In the genomic region with DNA sequence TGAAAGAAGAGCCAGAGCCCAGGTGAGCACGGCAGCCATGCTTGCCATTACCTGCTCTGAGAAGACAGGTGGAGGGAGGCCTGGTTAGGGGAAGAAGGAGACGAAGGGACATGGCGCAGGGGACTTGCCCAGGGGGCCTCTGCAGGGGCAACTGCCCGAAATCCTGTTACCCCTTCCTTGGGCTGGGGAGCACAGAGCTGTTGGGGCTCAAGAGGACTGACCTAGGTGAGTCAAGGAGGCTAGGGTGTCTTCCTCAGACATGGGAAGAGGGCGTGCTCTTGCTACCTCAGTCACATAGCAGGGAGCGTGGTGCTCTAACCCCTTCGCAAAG, we compare ENCODE assay signal across 2 cellular contexts.
TF ChIP-seq lines count a peak whose summit lies in the region.

A gene with protein sequence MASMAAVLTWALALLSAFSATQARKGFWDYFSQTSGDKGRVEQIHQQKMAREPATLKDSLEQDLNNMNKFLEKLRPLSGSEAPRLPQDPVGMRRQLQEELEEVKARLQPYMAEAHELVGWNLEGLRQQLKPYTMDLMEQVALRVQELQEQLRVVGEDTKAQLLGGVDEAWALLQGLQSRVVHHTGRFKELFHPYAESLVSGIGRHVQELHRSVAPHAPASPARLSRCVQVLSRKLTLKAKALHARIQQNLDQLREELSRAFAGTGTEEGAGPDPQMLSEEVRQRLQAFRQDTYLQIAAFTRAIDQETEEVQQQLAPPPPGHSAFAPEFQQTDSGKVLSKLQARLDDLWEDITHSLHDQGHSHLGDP (minus strand): TSS at position 67 of the 331 bp plus-strand sequence. CDS start 19 bp downstream, at position 48.

TF ChIP-seq in GM12878, 131 proteins besides CTCF, POLR2A, EP300 and RAD21:
- TF ChIP-seq RAD51 (IDR thresholded peaks at IDR 0.05): no peak
- no peak for TF ChIP-seq KAT2A (conservative IDR thresholded peaks at IDR 0.05; ENCODE audit: control insufficient read depth, low read depth, low read length)
- no peak for TF ChIP-seq HDAC2 (IDR thresholded peaks at IDR 0.05)
- TF ChIP-seq, protein P1, sequence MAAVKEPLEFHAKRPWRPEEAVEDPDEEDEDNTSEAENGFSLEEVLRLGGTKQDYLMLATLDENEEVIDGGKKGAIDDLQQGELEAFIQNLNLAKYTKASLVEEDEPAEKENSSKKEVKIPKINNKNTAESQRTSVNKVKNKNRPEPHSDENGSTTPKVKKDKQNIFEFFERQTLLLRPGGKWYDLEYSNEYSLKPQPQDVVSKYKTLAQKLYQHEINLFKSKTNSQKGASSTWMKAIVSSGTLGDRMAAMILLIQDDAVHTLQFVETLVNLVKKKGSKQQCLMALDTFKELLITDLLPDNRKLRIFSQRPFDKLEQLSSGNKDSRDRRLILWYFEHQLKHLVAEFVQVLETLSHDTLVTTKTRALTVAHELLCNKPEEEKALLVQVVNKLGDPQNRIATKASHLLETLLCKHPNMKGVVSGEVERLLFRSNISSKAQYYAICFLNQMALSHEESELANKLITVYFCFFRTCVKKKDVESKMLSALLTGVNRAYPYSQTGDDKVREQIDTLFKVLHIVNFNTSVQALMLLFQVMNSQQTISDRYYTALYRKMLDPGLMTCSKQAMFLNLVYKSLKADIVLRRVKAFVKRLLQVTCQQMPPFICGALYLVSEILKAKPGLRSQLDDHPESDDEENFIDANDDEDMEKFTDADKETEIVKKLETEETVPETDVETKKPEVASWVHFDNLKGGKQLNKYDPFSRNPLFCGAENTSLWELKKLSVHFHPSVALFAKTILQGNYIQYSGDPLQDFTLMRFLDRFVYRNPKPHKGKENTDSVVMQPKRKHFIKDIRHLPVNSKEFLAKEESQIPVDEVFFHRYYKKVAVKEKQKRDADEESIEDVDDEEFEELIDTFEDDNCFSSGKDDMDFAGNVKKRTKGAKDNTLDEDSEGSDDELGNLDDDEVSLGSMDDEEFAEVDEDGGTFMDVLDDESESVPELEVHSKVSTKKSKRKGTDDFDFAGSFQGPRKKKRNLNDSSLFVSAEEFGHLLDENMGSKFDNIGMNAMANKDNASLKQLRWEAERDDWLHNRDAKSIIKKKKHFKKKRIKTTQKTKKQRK (IDR thresholded peaks at IDR 0.05; ENCODE audit: low read depth, low read length): no peak
- no peak for TF ChIP-seq ASH2L (IDR thresholded peaks at IDR 0.05; ENCODE audit: borderline replicate concordance, low read depth)
- TF ChIP-seq HDAC6 (IDR thresholded peaks at IDR 0.05; ENCODE audit: unreplicated experiment): no peak
- no peak for TF ChIP-seq SRF (IDR thresholded peaks at IDR 0.05; ENCODE audit: low read depth in 2 of 2, low read length in 2 of 2)
- TF ChIP-seq TCF7 (IDR thresholded peaks at IDR 0.05; ENCODE audit: borderline replicate concordance): no peak
- TF ChIP-seq CBFB (IDR thresholded peaks at IDR 0.05; ENCODE audit: low read depth): no peak
- TF ChIP-seq, protein P2, sequence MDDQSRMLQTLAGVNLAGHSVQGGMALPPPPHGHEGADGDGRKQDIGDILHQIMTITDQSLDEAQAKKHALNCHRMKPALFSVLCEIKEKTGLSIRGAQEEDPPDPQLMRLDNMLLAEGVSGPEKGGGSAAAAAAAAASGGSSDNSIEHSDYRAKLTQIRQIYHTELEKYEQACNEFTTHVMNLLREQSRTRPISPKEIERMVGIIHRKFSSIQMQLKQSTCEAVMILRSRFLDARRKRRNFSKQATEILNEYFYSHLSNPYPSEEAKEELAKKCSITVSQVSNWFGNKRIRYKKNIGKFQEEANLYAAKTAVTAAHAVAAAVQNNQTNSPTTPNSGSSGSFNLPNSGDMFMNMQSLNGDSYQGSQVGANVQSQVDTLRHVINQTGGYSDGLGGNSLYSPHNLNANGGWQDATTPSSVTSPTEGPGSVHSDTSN (IDR thresholded peaks at IDR 0.05; ENCODE audit: insufficient replicate concordance, low read depth, low read length): no peak
- no peak for TF ChIP-seq POLR2AphosphoS2 (IDR thresholded peaks at IDR 0.05; ENCODE audit: low read depth, low read length)
- no peak for TF ChIP-seq NFIC (IDR thresholded peaks at IDR 0.05; ENCODE audit: low read depth, low read length)
- TF ChIP-seq BHLHE40 (IDR thresholded peaks at IDR 0.05; ENCODE audit: borderline replicate concordance in 1 of 2, low read depth in 2 of 2, low read length in 1 of 2): no peak
- no peak for TF ChIP-seq MXI1 (IDR thresholded peaks at IDR 0.05; ENCODE audit: low read depth, low read length)

TF ChIP-seq in HepG2, 621 proteins besides CTCF, POLR2A, EP300 and RAD21 (continues in another document):
- TF ChIP-seq ZNF234 (CRISPR knock-in tag; conservative IDR thresholded peaks at IDR 0.05) (no peak), ZMYM2 (CRISPR knock-in tag; IDR thresholded peaks at IDR 0.05) (no peak), EED (CRISPR knock-in tag; IDR thresholded peaks at IDR 0.05) (0 out of 2 replicates have a peak, but pooled peaks have one; percentile 4), KMT2A (CRISPR knock-in tag; IDR thresholded peaks at IDR 0.05) (0 out of 2 replicates have a peak, but pooled peaks have one; percentile 3), U2AF1 (optimal IDR thresholded peaks at IDR 0.05; ENCODE audit: low read depth, low read length) (no peak), MTF2 (CRISPR knock-in tag; IDR thresholded peaks at IDR 0.05; ENCODE audit: borderline replicate concordance) (0 out of 2 replicates have a peak, but pooled peaks have one; percentile 14), PRPF4 (IDR thresholded peaks at IDR 0.05; ENCODE audit: low read depth, low read length, poor library complexity, severe bottlenecking) (no peak), MEIS1 (CRISPR knock-in tag; IDR thresholded peaks at IDR 0.05; ENCODE audit: borderline replicate concordance) (0 out of 2 replicates have a peak, but pooled peaks have one; percentile 17), SIX4 (CRISPR knock-in tag; IDR thresholded peaks at IDR 0.05) (no peak), TBL1XR1 (IDR thresholded peaks at IDR 0.05; ENCODE audit: borderline replicate concordance, low read length, partially characterized antibody) (no peak), ZNF343 (CRISPR knock-in tag; IDR thresholded peaks at IDR 0.05) (peak; percentile 8; the same call in 1 of the 2 replicates), ZNF841 (CRISPR knock-in tag; IDR thresholded peaks at IDR 0.05; ENCODE audit: borderline replicate concordance) (no peak), AGO2 (optimal IDR thresholded peaks at IDR 0.05; ENCODE audit: low read depth, low read length) (peak; percentile 67), ZNF256 (CRISPR knock-in tag; conservative IDR thresholded peaks at IDR 0.05) (no peak), SPEN (CRISPR knock-in tag; IDR thresholded peaks at IDR 0.05; ENCODE audit: low read depth) (no peak)
- TF ChIP-seq, protein P3, sequence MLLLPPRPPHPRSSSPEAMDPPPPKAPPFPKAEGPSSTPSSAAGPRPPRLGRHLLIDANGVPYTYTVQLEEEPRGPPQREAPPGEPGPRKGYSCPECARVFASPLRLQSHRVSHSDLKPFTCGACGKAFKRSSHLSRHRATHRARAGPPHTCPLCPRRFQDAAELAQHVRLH (CRISPR knock-in tag; IDR thresholded peaks at IDR 0.05; ENCODE audit: borderline replicate concordance, low read depth): no peak
- TF ChIP-seq, protein P4, sequence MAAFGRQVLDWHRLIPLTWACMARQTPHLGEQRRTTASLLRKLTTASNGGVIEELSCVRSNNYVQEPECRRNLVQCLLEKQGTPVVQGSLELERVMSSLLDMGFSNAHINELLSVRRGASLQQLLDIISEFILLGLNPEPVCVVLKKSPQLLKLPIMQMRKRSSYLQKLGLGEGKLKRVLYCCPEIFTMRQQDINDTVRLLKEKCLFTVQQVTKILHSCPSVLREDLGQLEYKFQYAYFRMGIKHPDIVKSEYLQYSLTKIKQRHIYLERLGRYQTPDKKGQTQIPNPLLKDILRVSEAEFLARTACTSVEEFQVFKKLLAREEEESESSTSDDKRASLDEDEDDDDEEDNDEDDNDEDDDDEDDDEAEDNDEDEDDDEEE (CRISPR knock-in tag; IDR thresholded peaks at IDR 0.05): 0 out of 2 replicates have a peak, but pooled peaks have one; percentile 34
- TF ChIP-seq, protein P5, sequence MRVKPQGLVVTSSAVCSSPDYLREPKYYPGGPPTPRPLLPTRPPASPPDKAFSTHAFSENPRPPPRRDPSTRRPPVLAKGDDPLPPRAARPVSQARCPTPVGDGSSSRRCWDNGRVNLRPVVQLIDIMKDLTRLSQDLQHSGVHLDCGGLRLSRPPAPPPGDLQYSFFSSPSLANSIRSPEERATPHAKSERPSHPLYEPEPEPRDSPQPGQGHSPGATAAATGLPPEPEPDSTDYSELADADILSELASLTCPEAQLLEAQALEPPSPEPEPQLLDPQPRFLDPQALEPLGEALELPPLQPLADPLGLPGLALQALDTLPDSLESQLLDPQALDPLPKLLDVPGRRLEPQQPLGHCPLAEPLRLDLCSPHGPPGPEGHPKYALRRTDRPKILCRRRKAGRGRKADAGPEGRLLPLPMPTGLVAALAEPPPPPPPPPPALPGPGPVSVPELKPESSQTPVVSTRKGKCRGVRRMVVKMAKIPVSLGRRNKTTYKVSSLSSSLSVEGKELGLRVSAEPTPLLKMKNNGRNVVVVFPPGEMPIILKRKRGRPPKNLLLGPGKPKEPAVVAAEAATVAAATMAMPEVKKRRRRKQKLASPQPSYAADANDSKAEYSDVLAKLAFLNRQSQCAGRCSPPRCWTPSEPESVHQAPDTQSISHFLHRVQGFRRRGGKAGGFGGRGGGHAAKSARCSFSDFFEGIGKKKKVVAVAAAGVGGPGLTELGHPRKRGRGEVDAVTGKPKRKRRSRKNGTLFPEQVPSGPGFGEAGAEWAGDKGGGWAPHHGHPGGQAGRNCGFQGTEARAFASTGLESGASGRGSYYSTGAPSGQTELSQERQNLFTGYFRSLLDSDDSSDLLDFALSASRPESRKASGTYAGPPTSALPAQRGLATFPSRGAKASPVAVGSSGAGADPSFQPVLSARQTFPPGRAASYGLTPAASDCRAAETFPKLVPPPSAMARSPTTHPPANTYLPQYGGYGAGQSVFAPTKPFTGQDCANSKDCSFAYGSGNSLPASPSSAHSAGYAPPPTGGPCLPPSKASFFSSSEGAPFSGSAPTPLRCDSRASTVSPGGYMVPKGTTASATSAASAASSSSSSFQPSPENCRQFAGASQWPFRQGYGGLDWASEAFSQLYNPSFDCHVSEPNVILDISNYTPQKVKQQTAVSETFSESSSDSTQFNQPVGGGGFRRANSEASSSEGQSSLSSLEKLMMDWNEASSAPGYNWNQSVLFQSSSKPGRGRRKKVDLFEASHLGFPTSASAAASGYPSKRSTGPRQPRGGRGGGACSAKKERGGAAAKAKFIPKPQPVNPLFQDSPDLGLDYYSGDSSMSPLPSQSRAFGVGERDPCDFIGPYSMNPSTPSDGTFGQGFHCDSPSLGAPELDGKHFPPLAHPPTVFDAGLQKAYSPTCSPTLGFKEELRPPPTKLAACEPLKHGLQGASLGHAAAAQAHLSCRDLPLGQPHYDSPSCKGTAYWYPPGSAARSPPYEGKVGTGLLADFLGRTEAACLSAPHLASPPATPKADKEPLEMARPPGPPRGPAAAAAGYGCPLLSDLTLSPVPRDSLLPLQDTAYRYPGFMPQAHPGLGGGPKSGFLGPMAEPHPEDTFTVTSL (CRISPR knock-in tag; IDR thresholded peaks at IDR 0.05; ENCODE audit: borderline replicate concordance): 0 out of 2 replicates have a peak, but pooled peaks have one; percentile 51
- TF ChIP-seq, protein P6, sequence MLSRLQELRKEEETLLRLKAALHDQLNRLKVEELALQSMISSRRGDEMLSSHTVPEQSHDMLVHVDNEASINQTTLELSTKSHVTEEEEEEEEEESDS (CRISPR knock-in tag; IDR thresholded peaks at IDR 0.05; ENCODE audit: borderline replicate concordance): no peak
- TF ChIP-seq, protein P7, sequence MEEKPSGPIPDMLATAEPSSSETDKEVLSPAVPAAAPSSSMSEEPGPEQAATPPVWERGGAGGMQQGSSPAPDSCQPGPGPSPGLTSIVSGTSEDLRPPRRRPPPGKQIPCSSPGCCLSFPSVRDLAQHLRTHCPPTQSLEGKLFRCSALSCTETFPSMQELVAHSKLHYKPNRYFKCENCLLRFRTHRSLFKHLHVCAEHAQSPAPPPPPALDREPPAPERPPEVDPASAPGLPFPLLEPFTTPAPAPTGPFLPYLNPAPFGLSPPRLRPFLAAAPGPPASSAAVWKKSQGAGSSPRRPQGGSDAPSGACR (CRISPR knock-in tag; IDR thresholded peaks at IDR 0.05): peak; percentile 69
- TF ChIP-seq, protein P8, sequence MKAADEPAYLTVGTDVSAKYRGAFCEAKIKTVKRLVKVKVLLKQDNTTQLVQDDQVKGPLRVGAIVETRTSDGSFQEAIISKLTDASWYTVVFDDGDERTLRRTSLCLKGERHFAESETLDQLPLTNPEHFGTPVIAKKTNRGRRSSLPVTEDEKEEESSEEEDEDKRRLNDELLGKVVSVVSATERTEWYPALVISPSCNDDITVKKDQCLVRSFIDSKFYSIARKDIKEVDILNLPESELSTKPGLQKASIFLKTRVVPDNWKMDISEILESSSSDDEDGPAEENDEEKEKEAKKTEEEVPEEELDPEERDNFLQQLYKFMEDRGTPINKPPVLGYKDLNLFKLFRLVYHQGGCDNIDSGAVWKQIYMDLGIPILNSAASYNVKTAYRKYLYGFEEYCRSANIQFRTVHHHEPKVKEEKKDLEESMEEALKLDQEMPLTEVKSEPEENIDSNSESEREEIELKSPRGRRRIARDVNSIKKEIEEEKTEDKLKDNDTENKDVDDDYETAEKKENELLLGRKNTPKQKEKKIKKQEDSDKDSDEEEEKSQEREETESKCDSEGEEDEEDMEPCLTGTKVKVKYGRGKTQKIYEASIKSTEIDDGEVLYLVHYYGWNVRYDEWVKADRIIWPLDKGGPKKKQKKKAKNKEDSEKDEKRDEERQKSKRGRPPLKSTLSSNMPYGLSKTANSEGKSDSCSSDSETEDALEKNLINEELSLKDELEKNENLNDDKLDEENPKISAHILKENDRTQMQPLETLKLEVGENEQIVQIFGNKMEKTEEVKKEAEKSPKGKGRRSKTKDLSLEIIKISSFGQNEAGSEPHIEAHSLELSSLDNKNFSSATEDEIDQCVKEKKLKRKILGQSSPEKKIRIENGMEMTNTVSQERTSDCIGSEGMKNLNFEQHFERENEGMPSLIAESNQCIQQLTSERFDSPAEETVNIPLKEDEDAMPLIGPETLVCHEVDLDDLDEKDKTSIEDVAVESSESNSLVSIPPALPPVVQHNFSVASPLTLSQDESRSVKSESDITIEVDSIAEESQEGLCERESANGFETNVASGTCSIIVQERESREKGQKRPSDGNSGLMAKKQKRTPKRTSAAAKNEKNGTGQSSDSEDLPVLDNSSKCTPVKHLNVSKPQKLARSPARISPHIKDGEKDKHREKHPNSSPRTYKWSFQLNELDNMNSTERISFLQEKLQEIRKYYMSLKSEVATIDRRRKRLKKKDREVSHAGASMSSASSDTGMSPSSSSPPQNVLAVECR (CRISPR knock-in tag; IDR thresholded peaks at IDR 0.05; ENCODE audit: borderline replicate concordance): peak; percentile 11
